In the genomic region with DNA sequence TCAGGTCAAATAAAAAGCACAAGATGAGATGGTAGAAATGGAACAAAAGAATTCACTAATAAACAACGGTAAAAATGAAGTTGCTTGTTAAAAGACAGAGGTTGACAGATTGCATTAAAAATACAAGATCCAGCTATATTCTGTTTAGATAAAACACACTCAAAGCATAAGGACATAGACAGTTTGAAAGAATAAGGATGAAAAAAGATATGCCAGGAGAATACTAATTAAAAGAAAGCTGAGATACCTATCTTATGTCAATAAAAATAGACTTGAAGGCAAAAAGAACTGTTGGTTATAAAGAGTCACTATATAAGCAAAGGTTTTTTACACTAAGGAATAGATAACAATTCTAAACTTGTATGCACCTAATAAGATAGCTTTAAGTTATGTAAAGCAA, we compare ENCODE assay signal across 6 cellular contexts.
"Had no signal": no experiment of that assay in that cellular context is flagged by ENCODE, and none has a peak within 500 bp of the region (broad histone marks: within the 10 kb centered on the region; RNA-seq: fewer than 3 reads in every experiment).

No MANE protein-coding gene starts in this region.

- H3K27ac Mint-ChIP-seq: IgD-negative memory B cell had no signal

- FAIRE-seq: HepG2 had no signal

- H3K4me3 Mint-ChIP-seq: IgD-negative memory B cell had no signal

- H3K27me3 Mint-ChIP-seq: IgD-negative memory B cell had no signal

- ATAC-seq: HepG2 had no signal

- H3K27ac ChIP-seq: HL-60 had no signal

- DNase-seq: IMR-90, KBM-7, KG1 had no signal

- H3K36me3 Mint-ChIP-seq: IgD-negative memory B cell had no signal
